18 cellular contexts compared by ENCODE assay signal in genomic region chr2:42336361-42336965, GRCh38. TPM values are rescaled to one million over a fixed set of nuclear protein-coding genes. Genes with fewer than 3 reads are reported as not detected.
A peak's percentile ranks its signal among the peaks of the same experiment; 100 is the strongest.
DNase-seq lines count a peak whose midpoint lies in the region; ATAC-seq, FAIRE-seq and TF ChIP-seq lines count a peak whose summit lies in the region.
"Had no signal": no experiment of that assay in that cellular context is flagged by ENCODE, and none has a peak within 500 bp of the region (broad histone marks: within the 10 kb centered on the region; RNA-seq: fewer than 3 reads in every experiment).

No MANE protein-coding gene starts in this region.

- H3K4me2 ChIP-seq in K562 (ENCODE audit: insufficient read depth, low read length): no peak overlapping the region
- H3K4me2 ChIP-seq: BLaER1 had no signal

- H3K4me3 ChIP-seq in K562: no peak overlapping the region
- H3K4me3 ChIP-seq: BLaER1, GM23248 had no signal

- no peaks in the 10 kb centered on the region; the same call in 2 of the 3 replicates for H3K79me2 ChIP-seq in K562 (ENCODE audit: control insufficient read depth, insufficient read depth, low read length)

- intact Hi-C loops in activated naive CD4-positive, alpha-beta T cell treated with anti-CD3 and anti-CD28 coated beads for 36 hours (cut with micrococcal nuclease): no loop called here
- intact Hi-C loops in K562 (cut with micrococcal nuclease): no loop called here

- no peaks in the 10 kb centered on the region for H3K9me3 Mint-ChIP-seq in activated naive CD4-positive, alpha-beta T cell treated with anti-CD3 and anti-CD28 coated beads, Interleukin-2, amount 50 U/mL, for 24 hours
- H3K9me3 Mint-ChIP-seq in activated naive CD4-positive, alpha-beta T cell treated with anti-CD3 and anti-CD28 coated beads for 36 hours: peaks cover 12% of the 10 kb centered on the region
- peaks cover 3% of the 10 kb centered on the region for H3K9me3 Mint-ChIP-seq in memory B cell
- H3K9me3 Mint-ChIP-seq in stimulated activated naive B cell treated with anti-CD40 and anti-IgM and Interleukin-4, amounts not matched to agents 10 μg/mL and 1 μg/mL and 100 μg/mL, for 72 hours: peaks cover 7 to 8% of the 10 kb centered on the region in 2 donors
- H3K9me3 Mint-ChIP-seq: CD8-positive, alpha-beta memory T cell had no signal

- no peak for TF ChIP-seq POLR2A in K562 (conservative IDR thresholded peaks at IDR 0.05)

- ATAC-seq in K562: no peak
- no peak for ATAC-seq in memory B cell (ENCODE audit: low read depth)
- ATAC-seq in stimulated activated naive B cell treated with anti-CD40 and anti-IgM and Interleukin-4, amounts not matched to agents 10 μg/mL and 1 μg/mL and 100 μg/mL, for 72 hours (replicated peaks): no peak
- no peak for ATAC-seq in GM21423 (IDR thresholded peaks at IDR 0.05; ENCODE audit: unreplicated experiment)
- ATAC-seq in HG03175 (IDR thresholded peaks at IDR 0.05; ENCODE audit: unreplicated experiment): no peak

- H3K36me3 ChIP-seq in K562 (ENCODE audit: control insufficient read depth, insufficient read depth, low read length): peaks cover 73% of the 10 kb centered on the region

- POLR2A ChIA-PET in K562 (lab: Yijun Ruan, JAX): interaction anchor here (0.6 kb wide), 1 partner anchor 32 kb away, joined by 3 read pairs; no protein-coding TSS in a partner anchor

- peaks cover 9% of the 10 kb centered on the region for H3K4me1 Mint-ChIP-seq in activated naive CD4-positive, alpha-beta T cell treated with anti-CD3 and anti-CD28 coated beads, Interleukin-2, amount 50 U/mL, for 24 hours
- H3K4me1 Mint-ChIP-seq in activated naive CD4-positive, alpha-beta T cell treated with anti-CD3 and anti-CD28 coated beads for 36 hours (ENCODE audit: low read depth): peaks cover 5% of the 10 kb centered on the region
- peaks cover 8% of the 10 kb centered on the region for H3K4me1 Mint-ChIP-seq in memory B cell
- H3K4me1 Mint-ChIP-seq in stimulated activated naive B cell treated with anti-CD40 and anti-IgM and Interleukin-4, amounts not matched to agents 10 μg/mL and 1 μg/mL and 100 μg/mL, for 72 hours: peaks cover 10 to 14% of the 10 kb centered on the region in 2 donors

- TF ChIP-seq CTCF in K562 (IDR thresholded peaks at IDR 0.05 in 2 of 3, conservative IDR thresholded peaks at IDR 0.05 in 1 of 3; ENCODE audit: insufficient read depth in 2 of 3, low read depth in 1 of 3, low read length in 3 of 3): no peak

- no peaks in the 10 kb centered on the region for H3K27me3 Mint-ChIP-seq in activated naive CD4-positive, alpha-beta T cell treated with anti-CD3 and anti-CD28 coated beads, Interleukin-2, amount 50 U/mL, for 24 hours
- H3K27me3 Mint-ChIP-seq in activated naive CD4-positive, alpha-beta T cell treated with anti-CD3 and anti-CD28 coated beads for 36 hours (ENCODE audit: low read depth): no peaks in the 10 kb centered on the region
- H3K27me3 Mint-ChIP-seq in memory B cell: no peaks in the 10 kb centered on the region
- H3K27me3 Mint-ChIP-seq in stimulated activated naive B cell treated with anti-CD40 and anti-IgM and Interleukin-4, amounts not matched to agents 10 μg/mL and 1 μg/mL and 100 μg/mL, for 72 hours: no peaks in the 10 kb centered on the region
- H3K27me3 Mint-ChIP-seq: CD8-positive, alpha-beta memory T cell had no signal

- no peak overlapping the region for H3K27ac ChIP-seq in K562 (ENCODE audit: extremely low read depth, low read depth, low read length)
- H3K27ac ChIP-seq: BLaER1, GM23248 had no signal

- TF ChIP-seq RAD21 in K562 (CRISPR knock-in tag; conservative IDR thresholded peaks at IDR 0.05 in 1 of 2, IDR thresholded peaks at IDR 0.05 in 1 of 2): no peak

- H4K20me1 ChIP-seq in K562 (replicated peaks; ENCODE audit: control insufficient read depth, insufficient read depth, low read length): no peaks in the 10 kb centered on the region

- no peak overlapping the region for H3K4me3 Mint-ChIP-seq in activated naive CD4-positive, alpha-beta T cell treated with anti-CD3 and anti-CD28 coated beads, Interleukin-2, amount 50 U/mL, for 24 hours
- H3K4me3 Mint-ChIP-seq in activated naive CD4-positive, alpha-beta T cell treated with anti-CD3 and anti-CD28 coated beads for 36 hours: no peak overlapping the region
- no peak overlapping the region for H3K4me3 Mint-ChIP-seq in memory B cell
- no peak overlapping the region for H3K4me3 Mint-ChIP-seq in stimulated activated naive B cell treated with anti-CD40 and anti-IgM and Interleukin-4, amounts not matched to agents 10 μg/mL and 1 μg/mL and 100 μg/mL, for 72 hours
- H3K4me3 Mint-ChIP-seq: CD8-positive, alpha-beta memory T cell had no signal

- H3K4me1 ChIP-seq in K562 (replicated peaks in 1 of 2; ENCODE audit: control insufficient read depth in 2 of 2, insufficient read depth in 2 of 2, low read length in 2 of 2): peaks cover 0 to 8% of the 10 kb centered on the region in 2 experiments; a peak in 2 of 5 replicates

- no peak for FAIRE-seq in K562 (lab: Jason Lieb, UNC)

- no peak overlapping the region for H2AFZ ChIP-seq in K562 (ENCODE audit: low read depth, low read length)
- H2AFZ ChIP-seq: GM23248 had no signal

- WGBS in K562 (ENCODE audit: insufficient coverage, low coverage, missing lambda C conversion rate): 93% methylated on average over 9 of the region's 9 CpGs

- no peak for TF ChIP-seq EP300 in K562 (IDR thresholded peaks at IDR 0.05; ENCODE audit: low read length)

- no peaks in the 10 kb centered on the region for H3K27me3 ChIP-seq in K562 (ENCODE audit: control insufficient read depth in 2 of 2, insufficient read depth in 2 of 2, low read length in 2 of 2)
- H3K27me3 ChIP-seq: BLaER1 had no signal

- peaks cover 43% of the 10 kb centered on the region for H3K36me3 Mint-ChIP-seq in activated naive CD4-positive, alpha-beta T cell treated with anti-CD3 and anti-CD28 coated beads, Interleukin-2, amount 50 U/mL, for 24 hours
- H3K36me3 Mint-ChIP-seq in activated naive CD4-positive, alpha-beta T cell treated with anti-CD3 and anti-CD28 coated beads for 36 hours (ENCODE audit: low read depth): peaks cover 72% of the 10 kb centered on the region
- H3K36me3 Mint-ChIP-seq in memory B cell: peaks cover 55% of the 10 kb centered on the region
- H3K36me3 Mint-ChIP-seq in stimulated activated naive B cell treated with anti-CD40 and anti-IgM and Interleukin-4, amounts not matched to agents 10 μg/mL and 1 μg/mL and 100 μg/mL, for 72 hours: peaks cover 58 to 81% of the 10 kb centered on the region in 2 donors

- DNase-seq in activated naive CD4-positive, alpha-beta T cell treated with anti-CD3 and anti-CD28 coated beads for 36 hours: no peak
- DNase-seq in K562 (ENCODE audit: extremely low read depth in 1 of 4, low spot score in 3 of 4) (no peak), memory B cell (ENCODE audit: low spot score in 2 of 2) (no peak), inferior parietal cortex (ENCODE audit: extremely low spot score) (no peak)
- DNase-seq in stimulated activated naive B cell treated with anti-CD40 and anti-IgM and Interleukin-4, amounts not matched to agents 10 μg/mL and 1 μg/mL and 100 μg/mL, for 72 hours: no peak
- DNase-seq: CD8-positive, alpha-beta memory T cell; DMS79 treated with DMSO at 0.1 percent for 48 hours; GM23248; HCEC 1CT; MM.1S; NCI-H1105 treated with DMSO at 0.1 percent for 48 hours; NCI-H187; NCI-H226; NCI-H524 treated with DMSO at 0.1 percent for 48 hours had no signal

- no peaks in the 10 kb centered on the region for H3K9me1 ChIP-seq in K562 (ENCODE audit: control insufficient read depth, insufficient read depth, low read length)

- in situ Hi-C loops in K562 (cut with MboI): no loop called here

- H3K27ac Mint-ChIP-seq in activated naive CD4-positive, alpha-beta T cell treated with anti-CD3 and anti-CD28 coated beads, Interleukin-2, amount 50 U/mL, for 24 hours: peak overlapping the region; percentile 79
- H3K27ac Mint-ChIP-seq in activated naive CD4-positive, alpha-beta T cell treated with anti-CD3 and anti-CD28 coated beads for 36 hours: no peak overlapping the region
- H3K27ac Mint-ChIP-seq in memory B cell: peak overlapping the region; percentile 82
- H3K27ac Mint-ChIP-seq in stimulated activated naive B cell treated with anti-CD40 and anti-IgM and Interleukin-4, amounts not matched to agents 10 μg/mL and 1 μg/mL and 100 μg/mL, for 72 hours: peak overlapping the region; percentile 20

- CTCF ChIA-PET in activated naive CD4-positive, alpha-beta T cell treated with anti-CD3 and anti-CD28 coated beads for 36 hours (lab: Charles Lee): no interaction called here
- CTCF ChIA-PET in K562 (lab: Yijun Ruan, JAX; ENCODE audit: low intra/inter-chr PET ratio): no interaction called here

- no peak overlapping the region for H3K9ac ChIP-seq in K562 (ENCODE audit: insufficient read depth in 1 of 2, low read depth in 2 of 2, low read length in 2 of 2)
- H3K9ac ChIP-seq: BLaER1, GM23248 had no signal

- no TSS peak for BruUV-seq in K562 (replicated peaks; lab: Mats Ljungman, UMichigan)

- no peaks in the 10 kb centered on the region for H3K9me3 ChIP-seq in K562 (replicated peaks; ENCODE audit: control insufficient read depth, insufficient read depth, low read depth, low read length)
- H3K9me3 ChIP-seq: BLaER1 had no signal

TF ChIP-seq in K562, 482 proteins besides CTCF, POLR2A, EP300 and RAD21:
- TF ChIP-seq ZNF316 (IDR thresholded peaks at IDR 0.05): peak; percentile 19; the same call in 1 of the 2 replicates
- TF ChIP-seq POU5F1 (IDR thresholded peaks at IDR 0.05; ENCODE audit: borderline replicate concordance, low read depth, low read length, partially characterized antibody): no peak

RNA-seq across cellular contexts. Expression of gene COX7A2L, which starts 24.6 kb away (rescaled TPM):
- total RNA-seq in activated naive CD4-positive, alpha-beta T cell treated with anti-CD3 and anti-CD28 coated beads for 36 hours: 100 to 1,000 TPM; 150 to 152 TPM
- total RNA-seq in K562 (2011; cell fraction: chromatin; rRNA removed; ENCODE audit: low replicate concordance): 27.4 and 46.0 TPM in 2 replicates
- 25.0 and 27.9 TPM in 2 replicates for total RNA-seq in K562 (2011; cell fraction: nucleolus; rRNA removed)
- 63.9 and 106 TPM in 2 replicates for total RNA-seq in K562 (2011; cell fraction: nucleoplasm; rRNA removed)
- total RNA-seq in K562 (2014; rRNA removed) (106 and 118 TPM in 2 replicates), K562 (2014; rRNA removed; fragmentation: Illumina TruSeq; extraction: Trizol) (166 and 174 TPM in 2 replicates), K562 (2015; rRNA removed; fragmentation: Illumina TruSeq; extraction: Trizol) (132 and 142 TPM in 2 replicates), K562 (2021) (107 and 122 TPM in 2 replicates)
- polyA plus RNA-seq in K562 (2011; rRNA removed) (163 TPM in 2 replicates), K562 (2014; fragmentation: Illumina TruSeq; extraction: Trizol) (177 TPM in 2 replicates), K562 (2014; fragmentation: Nextera tagmentation; extraction: Ambion mirVana) (100 to 1,000 TPM; 366 to 481 TPM), K562 (2014; rRNA removed) (143 TPM in 2 replicates)
- polyA plus RNA-seq in K562 (2011; cell fraction: cytosol; rRNA removed): 72.4 and 141 TPM in 2 replicates
- 32.2 and 59.7 TPM in 2 replicates for polyA plus RNA-seq in K562 (2011; cell fraction: nucleus; rRNA removed)
- 135 and 320 TPM in 2 replicates for polyA plus RNA-seq in K562 (2012)
- 72.0 and 91.7 TPM in 2 replicates for polyA minus RNA-seq in K562 (2011; rRNA and poly(A)+ RNA removed)
- polyA minus RNA-seq in K562 (2011; cell fraction: cytosol; rRNA and poly(A)+ RNA removed): 28.1 and 34.2 TPM in 2 replicates
- 14.1 and 23.3 TPM in 2 replicates for polyA minus RNA-seq in K562 (2011; cell fraction: nucleus; rRNA and poly(A)+ RNA removed)
